Comparison of ENCODE assay signal across 8 cellular contexts in genomic region chr2:106509366-106509755, GRCh38. TPM values are rescaled to one million over a fixed set of nuclear protein-coding genes. Genes with fewer than 3 reads are reported as not detected.
"Had no signal": no experiment of that assay in that cellular context is flagged by ENCODE, and none has a peak within 500 bp of the region (broad histone marks: within the 10 kb centered on the region; RNA-seq: fewer than 3 reads in every experiment).

No MANE protein-coding gene starts in this region.

RNA-seq across cellular contexts. Expression of gene CD8B2, which starts 22.2 kb away (rescaled TPM):
- total RNA-seq: LHCN-M2, MCF 10A, OCI-LY7, PC-9, Right ventricle myocardium superior, RPMI7951, SJSA1 had no signal
- polyA plus RNA-seq: SK-N-SH had no signal

RNA-seq across cellular contexts. Expression of gene RGPD3, which starts 41.1 kb away (rescaled TPM):
- total RNA-seq: MCF 10A, OCI-LY7 had no signal
